Comparison of ENCODE assay signal across 1 cellular context in genomic region chr3:152257246-152258074, GRCh38.
TF ChIP-seq lines count a peak whose summit lies in the region.

No MANE protein-coding gene starts in this region.

TF ChIP-seq in GM12878, 131 proteins besides CTCF, POLR2A, EP300 and RAD21 (continued from another document):
- TF ChIP-seq E4F1 (IDR thresholded peaks at IDR 0.05; ENCODE audit: borderline replicate concordance, partially characterized antibody) (no peak), EZH2 (IDR thresholded peaks at IDR 0.05; ENCODE audit: borderline replicate concordance, control insufficient read depth, low read depth, low read length) (no peak), EGR1 (IDR thresholded peaks at IDR 0.05; ENCODE audit: borderline replicate concordance in 1 of 2, low read depth in 2 of 2, low read length in 2 of 2) (no peak), NFIC (IDR thresholded peaks at IDR 0.05; ENCODE audit: low read depth, low read length) (peak; percentile 93), RELB (IDR thresholded peaks at IDR 0.05; ENCODE audit: low read depth) (peak; percentile 48; the same call in 1 of the 2 replicates), CHD1 (IDR thresholded peaks at IDR 0.05; ENCODE audit: low read depth, low read length) (no peak), GABPA (IDR thresholded peaks at IDR 0.05; ENCODE audit: low read depth) (peak; percentile 74), MEF2A (IDR thresholded peaks at IDR 0.05; ENCODE audit: insufficient read depth, low read depth, low read length) (peak; percentile 42; the same call in 1 of the 2 replicates), BACH1 (IDR thresholded peaks at IDR 0.05; ENCODE audit: borderline replicate concordance) (no peak), ZBED1 (IDR thresholded peaks at IDR 0.05; ENCODE audit: borderline replicate concordance) (no peak), POLR2AphosphoS5 (IDR thresholded peaks at IDR 0.05; ENCODE audit: low read length) (no peak), DPF2 (IDR thresholded peaks at IDR 0.05) (peak; percentile 57), KLF5 (IDR thresholded peaks at IDR 0.05; ENCODE audit: partially characterized antibody) (no peak), FOXM1 (IDR thresholded peaks at IDR 0.05; ENCODE audit: low read depth, low read length) (peak; percentile 63; the same call in 1 of the 2 replicates), FOXK2 (IDR thresholded peaks at IDR 0.05) (no peak)
TF ChIP-seq in GM12878: peak in this region for 33.
